25 cellular contexts compared by ENCODE assay signal in the genomic region with DNA sequence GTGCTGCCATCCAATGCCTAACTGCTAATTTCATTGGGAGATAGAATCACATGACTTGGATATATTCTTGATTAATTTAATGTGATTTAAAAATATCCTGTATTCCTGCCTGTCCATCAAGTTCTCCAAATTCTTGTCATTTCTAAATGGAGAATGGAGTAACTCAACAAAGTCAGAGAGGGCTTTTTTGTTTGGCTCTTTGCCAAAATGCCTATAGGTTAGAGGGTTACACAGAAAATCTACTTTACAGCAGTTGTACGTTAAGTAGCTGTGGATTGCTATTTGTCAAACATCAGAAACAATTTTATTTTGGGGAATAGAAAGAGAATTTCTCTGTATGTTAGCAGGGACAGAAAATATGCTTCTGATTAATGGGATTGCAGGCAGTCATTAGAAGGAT. TPM values are rescaled to one million over a fixed set of nuclear protein-coding genes. Genes with fewer than 3 reads are reported as not detected.
A peak's percentile ranks its signal among the peaks of the same experiment; 100 is the strongest.
DNase-seq lines count a peak whose midpoint lies in the region; ATAC-seq, FAIRE-seq and TF ChIP-seq lines count a peak whose summit lies in the region.
"Had no signal": no experiment of that assay in that cellular context is flagged by ENCODE, and none has a peak within 500 bp of the region (broad histone marks: within the 10 kb centered on the region; RNA-seq: fewer than 3 reads in every experiment).

No MANE protein-coding gene starts in this region.

- H3K4me1 ChIP-seq in CD4-positive, CD25-positive, alpha-beta regulatory T cell (ENCODE audit: control insufficient read depth, insufficient read depth, low read length, poor library complexity, severe bottlenecking), result peaks cover 56% of the 10 kb centered on the region
- peaks cover 0 to 24% of the 10 kb centered on the region in 2 donors for H3K4me1 ChIP-seq in breast epithelium
- H3K4me1 ChIP-seq: BE2C, SJCRH30 had no signal

- peaks cover 17% of the 10 kb centered on the region for H3K36me3 ChIP-seq in CD4-positive, CD25-positive, alpha-beta regulatory T cell (ENCODE audit: control insufficient read depth, insufficient read depth, low read length)
- no peaks in the 10 kb centered on the region for H3K36me3 ChIP-seq in breast epithelium
- H3K36me3 ChIP-seq: BE2C, SJCRH30 had no signal

- no peaks in the 10 kb centered on the region for H3K27me3 ChIP-seq in CD4-positive, CD25-positive, alpha-beta regulatory T cell (ENCODE audit: control insufficient read depth, insufficient read depth, low read length)
- no peaks in the 10 kb centered on the region for H3K27me3 ChIP-seq in breast epithelium
- H3K27me3 ChIP-seq: BE2C, SJCRH30 had no signal

- no peak overlapping the region for H3K27ac ChIP-seq in CD4-positive, CD25-positive, alpha-beta regulatory T cell (ENCODE audit: insufficient read depth, low read length, poor library complexity, severe bottlenecking)
- peak overlapping the region; percentile 17 to 28 for H3K27ac ChIP-seq in breast epithelium
- H3K27ac ChIP-seq: HL-60, SJCRH30 had no signal

- TF ChIP-seq CTCF in breast epithelium (IDR thresholded peaks at IDR 0.05), result no peak
- TF ChIP-seq CTCF in D721Med (IDR thresholded peaks at IDR 0.05; ENCODE audit: insufficient read depth, missing control alignments), result no peak

- H3K9me3 Mint-ChIP-seq in activated naive CD4-positive, alpha-beta T cell treated with anti-CD3 and anti-CD28 coated beads, Interleukin-2, amount 50 U/mL, for 24 hours, result no peaks in the 10 kb centered on the region
- H3K9me3 Mint-ChIP-seq in activated naive CD4-positive, alpha-beta T cell treated with anti-CD3 and anti-CD28 coated beads for 36 hours, result peaks cover 4% of the 10 kb centered on the region
- no peaks in the 10 kb centered on the region for H3K9me3 Mint-ChIP-seq in CD4-positive, CD25-positive, alpha-beta regulatory T cell

- H3K27me3 Mint-ChIP-seq in activated naive CD4-positive, alpha-beta T cell treated with anti-CD3 and anti-CD28 coated beads, Interleukin-2, amount 50 U/mL, for 24 hours, result no peaks in the 10 kb centered on the region
- no peaks in the 10 kb centered on the region for H3K27me3 Mint-ChIP-seq in activated naive CD4-positive, alpha-beta T cell treated with anti-CD3 and anti-CD28 coated beads for 36 hours (ENCODE audit: low read depth)
- peaks cover 4% of the 10 kb centered on the region for H3K27me3 Mint-ChIP-seq in CD4-positive, CD25-positive, alpha-beta regulatory T cell

- H3K4me3 Mint-ChIP-seq in activated naive CD4-positive, alpha-beta T cell treated with anti-CD3 and anti-CD28 coated beads, Interleukin-2, amount 50 U/mL, for 24 hours, result no peak overlapping the region
- no peak overlapping the region for H3K4me3 Mint-ChIP-seq in activated naive CD4-positive, alpha-beta T cell treated with anti-CD3 and anti-CD28 coated beads for 36 hours
- peak overlapping the region in 2 of 4 donors; percentile 16 to 26 for H3K4me3 Mint-ChIP-seq in CD4-positive, CD25-positive, alpha-beta regulatory T cell
- H3K4me3 Mint-ChIP-seq: CD14-positive monocyte had no signal

- H3K36me3 Mint-ChIP-seq in activated naive CD4-positive, alpha-beta T cell treated with anti-CD3 and anti-CD28 coated beads, Interleukin-2, amount 50 U/mL, for 24 hours, result peaks cover 11% of the 10 kb centered on the region
- peaks cover 12% of the 10 kb centered on the region for H3K36me3 Mint-ChIP-seq in activated naive CD4-positive, alpha-beta T cell treated with anti-CD3 and anti-CD28 coated beads for 36 hours (ENCODE audit: low read depth)
- H3K36me3 Mint-ChIP-seq in CD4-positive, CD25-positive, alpha-beta regulatory T cell, result peaks cover 34% of the 10 kb centered on the region

- no peak for TF ChIP-seq POLR2A in breast epithelium (IDR thresholded peaks at IDR 0.05)

- CTCF ChIA-PET in activated naive CD4-positive, alpha-beta T cell treated with anti-CD3 and anti-CD28 coated beads for 36 hours (lab: Charles Lee), result no interaction called here

- intact Hi-C loops in activated naive CD4-positive, alpha-beta T cell treated with anti-CD3 and anti-CD28 coated beads for 36 hours (cut with micrococcal nuclease), result no loop called here
- intact Hi-C loops in breast epithelium (cut with DNase I; ENCODE audit: low total_unique reads), result no loop called here

- H3K9me3 ChIP-seq in CD4-positive, CD25-positive, alpha-beta regulatory T cell (ENCODE audit: control insufficient read depth in 2 of 2, low read length in 2 of 2), result peaks cover 0 to 4% of the 10 kb centered on the region in 2 experiments
- H3K9me3 ChIP-seq in breast epithelium, result peaks cover 0 to 8% of the 10 kb centered on the region in 2 donors
- H3K9me3 ChIP-seq: BE2C, SJCRH30 had no signal

- DNase-seq in activated naive CD4-positive, alpha-beta T cell treated with anti-CD3 and anti-CD28 coated beads for 36 hours, result no peak
- no peak for DNase-seq in CD4-positive, CD25-positive, alpha-beta regulatory T cell
- no peak for DNase-seq in breast epithelium (ENCODE audit: low spot score in 2 of 2)
- peak; percentile 3 for DNase-seq in medulla oblongata (ENCODE audit: extremely low spot score)
- no peak for DNase-seq in COLO829 (ENCODE audit: low spot score)
- no peak for DNase-seq in D721Med (ENCODE audit: insufficient read length, low spot score)
- DNase-seq: 8988T; ACHN; BE2C; DMS79; GF-D8; MM.1S; NCI-H1694; NCI-H2029 treated with DMSO at 0.1 percent for 48 hours; NCI-H446 treated with DMSO at 0.1 percent for 48 hours; NCI-H526; NK-92 treated with Interleukin-12 subunit alpha and Interleukin-12 subunit beta, amount 100 ng/mL, for 24 hours; PC-3; SJCRH30 had no signal

- H3K4me1 Mint-ChIP-seq in activated naive CD4-positive, alpha-beta T cell treated with anti-CD3 and anti-CD28 coated beads, Interleukin-2, amount 50 U/mL, for 24 hours, result peaks cover 92% of the 10 kb centered on the region
- peaks cover 82% of the 10 kb centered on the region for H3K4me1 Mint-ChIP-seq in activated naive CD4-positive, alpha-beta T cell treated with anti-CD3 and anti-CD28 coated beads for 36 hours (ENCODE audit: low read depth)
- peaks cover 48 to 90% (median 79%) of the 10 kb centered on the region in 4 donors for H3K4me1 Mint-ChIP-seq in CD4-positive, CD25-positive, alpha-beta regulatory T cell

- peak overlapping the region; percentile 36 for H3K27ac Mint-ChIP-seq in activated naive CD4-positive, alpha-beta T cell treated with anti-CD3 and anti-CD28 coated beads, Interleukin-2, amount 50 U/mL, for 24 hours
- no peak overlapping the region for H3K27ac Mint-ChIP-seq in activated naive CD4-positive, alpha-beta T cell treated with anti-CD3 and anti-CD28 coated beads for 36 hours
- no peak overlapping the region for H3K27ac Mint-ChIP-seq in CD4-positive, CD25-positive, alpha-beta regulatory T cell

- no peak for FAIRE-seq in D721Med (lab: Jason Lieb, UNC)
- FAIRE-seq: GM12891 had no signal

- ATAC-seq in CD4-positive, CD25-positive, alpha-beta regulatory T cell (ENCODE audit: low read depth in 2 of 2), result no peak
- ATAC-seq in GM21367 (IDR thresholded peaks at IDR 0.05; ENCODE audit: unreplicated experiment), result no peak
- ATAC-seq: HCT116, PC-3 had no signal

- peak overlapping the region; percentile 14 for H3K4me3 ChIP-seq in CD4-positive, CD25-positive, alpha-beta regulatory T cell (ENCODE audit: low read depth, low read length)
- H3K4me3 ChIP-seq in breast epithelium, result peak overlapping the region in 2 of 3 donors; percentile 37 to 96
- H3K4me3 ChIP-seq: SJCRH30 had no signal

RNA-seq across cellular contexts. Expression of gene PIK3R1, which starts 5.9 kb away (rescaled TPM):
- total RNA-seq in activated naive CD4-positive, alpha-beta T cell treated with anti-CD3 and anti-CD28 coated beads for 36 hours, result 10 to 100 TPM; 28.5 to 31.4 TPM
- 366 TPM for total RNA-seq in CD4-positive, CD25-positive, alpha-beta regulatory T cell
- polyA plus RNA-seq in CD4-positive, CD25-positive, alpha-beta regulatory T cell, result 100 to 1,000 TPM in 2 of 4 donors, 10 to 100 TPM in 2; 75.9 to 127 (median 109) TPM
- total RNA-seq in breast epithelium, result 100 to 1,000 TPM; 193 to 429 (median 275) TPM

Comparison
In these comparisons a context has a peak if more than half of its experiments do, and no peak if none do; other contexts are left out.
1. RNA of gene PIK3R1, which starts 5.9 kb away (total RNA-seq): 366 TPM in CD4-positive, CD25-positive, alpha-beta regulatory T cell (single experiment) and 193 to 429 TPM in breast epithelium; 28.5 to 31.4 TPM in activated naive CD4-positive, alpha-beta T cell treated with anti-CD3 and anti-CD28 coated beads for 36 hours; every median in the first group is over 4 times any median in the second.